In the genomic region with DNA sequence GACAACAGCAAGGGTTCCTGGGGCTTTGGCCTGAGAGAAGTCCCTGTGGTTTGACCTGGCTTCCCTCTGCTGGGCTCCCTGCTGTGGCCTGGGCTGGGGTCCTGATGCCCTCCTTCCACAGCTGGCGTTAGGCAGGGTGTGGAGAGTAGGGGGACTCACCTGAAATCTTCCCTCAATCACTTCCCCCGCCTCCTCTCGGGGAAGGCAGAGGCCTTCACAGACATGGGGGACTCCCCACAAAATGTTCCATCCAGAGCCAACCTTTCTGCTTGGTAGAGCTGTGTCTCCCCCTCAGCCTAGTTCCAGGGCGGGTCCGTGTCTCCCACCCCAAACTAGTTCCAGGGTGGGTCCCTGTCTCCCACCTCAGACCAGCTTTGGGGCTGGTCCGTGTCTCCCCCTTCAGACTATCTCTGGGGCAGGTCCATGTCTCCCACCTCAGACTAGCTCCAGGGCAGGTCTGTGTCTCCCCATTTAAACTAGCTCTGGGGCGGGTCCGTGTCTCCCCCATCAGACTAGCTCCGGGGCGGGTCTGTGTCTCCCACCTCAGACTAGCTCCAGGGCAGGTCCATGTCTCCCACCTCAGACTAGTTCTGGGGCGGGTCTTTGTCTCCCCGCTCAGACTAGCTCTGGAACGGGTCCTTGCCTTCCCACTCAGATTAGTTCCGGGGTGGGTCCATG, we compare ENCODE assay signal across 14 cellular contexts. TPM values are rescaled to one million over a fixed set of nuclear protein-coding genes. Genes with fewer than 3 reads are reported as not detected.
DNase-seq lines count a peak whose midpoint lies in the region; ATAC-seq and TF ChIP-seq lines count a peak whose summit lies in the region.
"Had no signal": no experiment of that assay in that cellular context is flagged by ENCODE, and none has a peak within 500 bp of the region (broad histone marks: within the 10 kb centered on the region; RNA-seq: fewer than 3 reads in every experiment).

No MANE protein-coding gene starts in this region.

- H3K4me3 ChIP-seq in GM12875 (ENCODE audit: low read depth, low read length), result peak overlapping the region; percentile 56
- H3K4me3 ChIP-seq in effector memory CD4-positive, alpha-beta T cell (ENCODE audit: insufficient read depth, low read depth, low read length, poor library complexity, severe bottlenecking), result peak overlapping the region; percentile 81

- peak overlapping the region; percentile 96 for H3K27ac ChIP-seq in effector memory CD4-positive, alpha-beta T cell (ENCODE audit: insufficient read depth, low read length, poor library complexity, severe bottlenecking)

- peaks cover 32% of the 10 kb centered on the region for H3K36me3 Mint-ChIP-seq in activated B cell treated with CpG ODN at 0.5 μM for 24 hours (ENCODE audit: low read depth)

- H3K4me1 Mint-ChIP-seq in activated B cell treated with CpG ODN at 0.5 μM for 24 hours, result peaks cover 78% of the 10 kb centered on the region

- peak overlapping the region; percentile 95 for H3K27ac Mint-ChIP-seq in activated B cell treated with CpG ODN at 0.5 μM for 24 hours

- intact Hi-C loops in activated B cell treated with CpG ODN at 0.5 μM for 24 hours (cut with micrococcal nuclease), result loop anchor here (2.0 kb wide), 2 partner anchors 141 to 207 kb away; a partner anchor contains a TSS

- no peaks in the 10 kb centered on the region for H3K9me3 Mint-ChIP-seq in activated B cell treated with CpG ODN at 0.5 μM for 24 hours

- peaks cover 9% of the 10 kb centered on the region for H3K36me3 ChIP-seq in effector memory CD4-positive, alpha-beta T cell (ENCODE audit: control insufficient read depth, insufficient read depth, low read length)

- DNase-seq in activated B cell treated with CpG ODN at 0.5 μM for 24 hours, result no peak
- DNase-seq in effector memory CD4-positive, alpha-beta T cell, result peak; percentile 10 to 19 (median 18)
- DNase-seq in stimulated activated CD8-positive, alpha-beta memory T cell treated with anti-CD3 and anti-CD28 coated beads, Interleukin-4, amount 100 ng/mL, for 48 hours, result peak; percentile 47
- no peak for DNase-seq in SKM-1 treated with dmso at 0.1 percent for 144 hours (lab: John Stamatoyannopoulos, UW; ENCODE audit: unreplicated experiment)
- DNase-seq in HuH-7 (ENCODE audit: low spot score), result no peak
- no peak for DNase-seq in SK-N-DZ (ENCODE audit: low spot score)
- DNase-seq: anterior cingulate cortex, Caco-2, NCI-H1930, OCI-M1 had no signal

- H3K4me1 ChIP-seq in effector memory CD4-positive, alpha-beta T cell (ENCODE audit: control insufficient read depth, insufficient read depth, low read length, poor library complexity, severe bottlenecking), result peaks cover 37% of the 10 kb centered on the region
- H3K4me1 ChIP-seq: Caco-2 had no signal

- H3K27me3 Mint-ChIP-seq in activated B cell treated with CpG ODN at 0.5 μM for 24 hours, result no peaks in the 10 kb centered on the region

- no peak for TF ChIP-seq CTCF in GM12875 (IDR thresholded peaks at IDR 0.05; ENCODE audit: borderline replicate concordance, insufficient read depth, low read depth, low read length)
- TF ChIP-seq CTCF in activated B cell treated with CpG ODN at 0.5 μM for 24 hours (IDR thresholded peaks at IDR 0.05), result no peak

- H3K9me3 ChIP-seq in effector memory CD4-positive, alpha-beta T cell (ENCODE audit: control insufficient read depth, low read length), result no peaks in the 10 kb centered on the region
- H3K9me3 ChIP-seq: Caco-2 had no signal

- no peaks in the 10 kb centered on the region for H3K27me3 ChIP-seq in effector memory CD4-positive, alpha-beta T cell (replicated peaks; ENCODE audit: control insufficient read depth, insufficient read depth, low read length, poor library complexity, severe bottlenecking)

- POLR2A ChIA-PET in activated B cell treated with CpG ODN at 0.5 μM for 24 hours (lab: Charles Lee), result interaction anchor here (0.5 to 3.4 kb wide), 11 partner anchors 11 to 820 kb away, joined by 3 to 14 read pairs (median 4); a partner anchor contains a TSS

- CTCF ChIA-PET in activated B cell treated with CpG ODN at 0.5 μM for 24 hours (lab: Charles Lee), result interaction anchor here (0.5 to 3.2 kb wide), 5 partner anchors 32 to 91 kb away, joined by 3 to 11 read pairs (median 3); no protein-coding TSS in a partner anchor

- ATAC-seq in activated B cell treated with CpG ODN at 0.5 μM for 24 hours (ENCODE audit: low read depth) (no peak), HG02759 (IDR thresholded peaks at IDR 0.05; ENCODE audit: unreplicated experiment) (no peak)

- peak overlapping the region; percentile 86 for H3K4me3 Mint-ChIP-seq in activated B cell treated with CpG ODN at 0.5 μM for 24 hours

RNA-seq across cellular contexts. Expression of a gene that starts 2.2 kb away (rescaled TPM):
- 17.1 and 20.0 TPM in 2 replicates for total RNA-seq in activated B cell treated with CpG ODN at 0.5 μM for 24 hours
- polyA plus RNA-seq in SK-N-DZ (2014; cell fraction: cytosol; rRNA removed), result not detected in 2 replicates
- 0.27 and 0.53 TPM in 2 replicates for polyA plus RNA-seq in SK-N-DZ (2014; cell fraction: nucleus; rRNA removed)
- total RNA-seq: Caco-2, skeletal muscle tissue had no signal
- polyA plus RNA-seq: endothelial cell of umbilical vein had no signal

RNA-seq across cellular contexts. Expression of a gene that starts 44.2 kb away (rescaled TPM):
- total RNA-seq in activated B cell treated with CpG ODN at 0.5 μM for 24 hours, result 41.3 and 42.4 TPM in 2 replicates
- 1.8 and 2.8 TPM in 2 replicates for polyA plus RNA-seq in SK-N-DZ (2014; cell fraction: cytosol; rRNA removed)
- 7.9 TPM in 2 replicates for polyA plus RNA-seq in SK-N-DZ (2014; cell fraction: nucleus; rRNA removed)

RNA-seq across cellular contexts. Expression of a gene that starts 44.7 kb away (rescaled TPM):
- 5.0 and 5.1 TPM in 2 replicates for total RNA-seq in activated B cell treated with CpG ODN at 0.5 μM for 24 hours
- polyA plus RNA-seq in SK-N-DZ (2014; cell fraction: cytosol; rRNA removed), result 109 and 118 TPM in 2 replicates
- polyA plus RNA-seq in SK-N-DZ (2014; cell fraction: nucleus; rRNA removed), result 183 and 215 TPM in 2 replicates

RNA-seq across cellular contexts. Expression of a gene that starts 53.5 kb away (rescaled TPM):
- total RNA-seq in activated B cell treated with CpG ODN at 0.5 μM for 24 hours, result 0.10 and 1.2 TPM in 2 replicates
- 5.6 and 6.3 TPM in 2 replicates for polyA plus RNA-seq in SK-N-DZ (2014; cell fraction: cytosol; rRNA removed)
- 18.9 and 32.3 TPM in 2 replicates for polyA plus RNA-seq in SK-N-DZ (2014; cell fraction: nucleus; rRNA removed)

Comparison
In these comparisons a context has a peak if more than half of its experiments do, and no peak if none do; other contexts are left out.
1. DNase-seq: peak in effector memory CD4-positive, alpha-beta T cell (3 of 3) and stimulated activated CD8-positive, alpha-beta memory T cell treated with anti-CD3 and anti-CD28 coated beads, Interleukin-4, amount 100 ng/mL, for 48 hours (single experiment); none in activated B cell treated with CpG ODN at 0.5 μM for 24 hours (single experiment), SKM-1 treated with dmso at 0.1 percent for 144 hours (single experiment), HuH-7 (single experiment) and SK-N-DZ (single experiment).